8 cellular contexts compared by ENCODE assay signal in the genomic region with DNA sequence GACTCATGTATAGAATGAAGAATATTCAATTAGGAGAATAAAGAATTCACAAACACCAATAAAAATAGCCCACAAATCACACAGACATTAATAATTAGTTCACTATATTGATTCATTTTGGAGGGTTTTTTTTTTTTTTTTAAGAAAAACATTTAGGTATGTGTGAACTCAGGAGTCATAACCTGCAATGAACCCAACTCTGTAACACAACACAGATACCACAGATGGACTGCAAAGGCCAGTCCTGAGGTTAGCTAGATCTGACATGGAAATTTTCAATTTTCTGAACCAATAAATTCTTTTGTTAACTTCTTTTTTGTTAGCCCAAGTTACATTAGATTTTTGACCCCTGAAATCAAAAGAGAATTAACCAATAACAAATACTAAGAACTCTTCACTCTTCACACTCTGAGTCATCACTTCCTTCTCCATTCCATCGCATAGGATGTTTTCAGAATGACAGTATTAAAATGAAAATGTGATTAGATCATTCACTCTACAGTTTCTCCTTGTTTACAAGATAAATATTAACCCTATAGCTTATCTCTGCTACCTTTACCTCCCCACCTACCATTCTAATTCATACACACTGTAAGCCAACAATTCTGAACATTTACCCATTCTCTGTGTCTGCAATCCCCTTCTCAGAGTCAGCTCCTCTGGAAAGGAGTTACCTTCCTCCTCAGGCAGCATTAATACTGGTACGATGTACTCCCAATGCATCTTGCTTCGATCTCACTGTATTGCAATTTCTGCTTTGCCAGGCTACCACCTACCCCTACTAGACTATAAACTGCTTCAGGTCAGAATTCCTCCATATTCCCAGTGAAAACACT.
DNase-seq lines count a peak whose midpoint lies in the region; ATAC-seq and TF ChIP-seq lines count a peak whose summit lies in the region.

No MANE protein-coding gene starts in this region.

- no peak overlapping the region for H2BK15ac ChIP-seq in neuronal stem cell (ENCODE audit: low read length)

- no peak overlapping the region for H4K91ac ChIP-seq in neuronal stem cell (ENCODE audit: low read depth, low read length, poor library complexity)

- H3K4me1 ChIP-seq in neuronal stem cell (ENCODE audit: control insufficient read depth in 2 of 2, insufficient read depth in 1 of 2, low read depth in 1 of 2, low read length in 2 of 2) (no peaks in the 10 kb centered on the region), suprapubic skin (no peaks in the 10 kb centered on the region)

- no peak overlapping the region for H3K27ac ChIP-seq in neuronal stem cell (replicated peaks; ENCODE audit: low read length)
- H3K27ac ChIP-seq in suprapubic skin = no peak overlapping the region

- TF ChIP-seq CTCF in fibroblast of mammary gland (conservative IDR thresholded peaks at IDR 0.05; ENCODE audit: control insufficient read depth, insufficient read depth, low read depth, low read length) (no peak), suprapubic skin (IDR thresholded peaks at IDR 0.05) (no peak)

- DNase-seq in ELR (ENCODE audit: low read depth) (peak; percentile 80), Kasumi-1 (lab: John Stamatoyannopoulos, UW) (peak; percentile 46 to 62), fibroblast of mammary gland (ENCODE audit: low read depth) (peak; percentile 64), NCI-H748 (lab: John Stamatoyannopoulos, UW; ENCODE audit: unreplicated experiment) (no peak), neuronal stem cell (ENCODE audit: low spot score) (no peak), DMS 273 treated with DMSO at 0.1 percent for 48 hours (lab: John Stamatoyannopoulos, UW) (no peak), suprapubic skin (ENCODE audit: low spot score in 2 of 2) (no peak)

- no peak overlapping the region for H3K9ac ChIP-seq in neuronal stem cell (ENCODE audit: low read depth, low read length, poor library complexity)

- H3K14ac ChIP-seq in neuronal stem cell (ENCODE audit: low read length) = no peak overlapping the region

- H3K4ac ChIP-seq in neuronal stem cell (ENCODE audit: low read length) = no peak overlapping the region

- no peak overlapping the region for H2BK12ac ChIP-seq in neuronal stem cell (ENCODE audit: low read length)

- no peak overlapping the region for H3K4me2 ChIP-seq in neuronal stem cell (ENCODE audit: insufficient read depth, low read length, poor library complexity, severe bottlenecking)

- H3K36me3 ChIP-seq in neuronal stem cell (replicated peaks in 1 of 2; ENCODE audit: control insufficient read depth in 2 of 2, insufficient read depth in 2 of 2, low read length in 2 of 2) (no peaks in the 10 kb centered on the region), suprapubic skin (no peaks in the 10 kb centered on the region)

- H3K18ac ChIP-seq in neuronal stem cell (ENCODE audit: low read length) = no peak overlapping the region

- no peak overlapping the region for H2BK120ac ChIP-seq in neuronal stem cell (ENCODE audit: low read depth, low read length)

- peak; percentile 79 for ATAC-seq in GM21786 (IDR thresholded peaks at IDR 0.05; ENCODE audit: unreplicated experiment)

- no peak for TF ChIP-seq POLR2A in suprapubic skin (IDR thresholded peaks at IDR 0.05)

- H3K79me1 ChIP-seq in neuronal stem cell (ENCODE audit: low read depth, low read length) = no peaks in the 10 kb centered on the region

- H3K23ac ChIP-seq in neuronal stem cell (ENCODE audit: low read depth, low read length, poor library complexity) = no peak overlapping the region

- H3K9me3 ChIP-seq in neuronal stem cell (replicated peaks in 1 of 2; ENCODE audit: control insufficient read depth in 2 of 2, insufficient read depth in 1 of 2, low read depth in 1 of 2, low read length in 2 of 2) = no peaks in the 10 kb centered on the region
- H3K9me3 ChIP-seq in suprapubic skin = no peaks in the 10 kb centered on the region

- WGBS in neuronal stem cell (ENCODE audit: extremely low coverage in 2 of 2, insufficient read length in 2 of 2, insufficient replicate concordance in 1 of 2), 2 donors = no CpG with 5 or more reads among the region's 3 CpGs
- WGBS in suprapubic skin = 70% methylated on average over 3 of the region's 3 CpGs

- H2BK5ac ChIP-seq in neuronal stem cell (ENCODE audit: low read length) = no peak overlapping the region

- H4K8ac ChIP-seq in neuronal stem cell (ENCODE audit: low read depth, low read length) = no peak overlapping the region

- H3K4me3 ChIP-seq in fibroblast of mammary gland (ENCODE audit: control insufficient read depth, low read depth, low read length) (no peak overlapping the region), neuronal stem cell (ENCODE audit: low read length in 2 of 2) (no peak overlapping the region), suprapubic skin (no peak overlapping the region)

- no peak overlapping the region for H2AK5ac ChIP-seq in neuronal stem cell (ENCODE audit: low read depth, low read length)

- TF ChIP-seq EP300 in suprapubic skin (IDR thresholded peaks at IDR 0.05) = no peak

- H3K27me3 ChIP-seq in neuronal stem cell (ENCODE audit: control insufficient read depth in 3 of 3, insufficient read depth in 3 of 3, low read depth in 1 of 3, low read length in 3 of 3) (no peaks in the 10 kb centered on the region), suprapubic skin (no peaks in the 10 kb centered on the region)

- H2AFZ ChIP-seq in neuronal stem cell (ENCODE audit: low read length) = no peak overlapping the region

Comparison
In these comparisons a context has a peak if more than half of its experiments do, and no peak if none do; other contexts are left out.
1. DNase-seq: peak in ELR (single experiment), Kasumi-1 (2 of 2) and fibroblast of mammary gland (single experiment); none in NCI-H748 (single experiment), neuronal stem cell (single experiment), DMS 273 treated with DMSO at 0.1 percent for 48 hours (single experiment) and suprapubic skin (0 of 2).